22 cellular contexts compared by ENCODE assay signal in genomic region chr9:115069302-115069701, GRCh38. TPM values are rescaled to one million over a fixed set of nuclear protein-coding genes. Genes with fewer than 3 reads are reported as not detected.
"Had no signal": no experiment of that assay in that cellular context is flagged by ENCODE, and none has a peak within 500 bp of the region (broad histone marks: within the 10 kb centered on the region; RNA-seq: fewer than 3 reads in every experiment).

No MANE protein-coding gene starts in this region.

- DNase-seq: dermis blood vessel endothelial cell; effector memory CD4-positive, alpha-beta T cell; esophagus squamous epithelium; foreskin melanocyte; hypothalamus; immature natural killer cell; islet precursor cell; kidney glomerular epithelial cell; left colon; left ventricle myocardium superior; lower lobe of right lung; naive B cell; pancreas; stimulated activated CD4-positive, alpha-beta T cell treated with anti-CD3 and anti-CD28 coated beads, Interleukin-2, amount 100 ng/mL, for 24 hours; stimulated activated CD4-positive, alpha-beta T cell treated with anti-CD3 and anti-CD28 coated beads, Interleukin-4, amount 100 ng/mL, for 24 hours; stimulated activated naive B cell treated with anti-CD40 and anti-IgM and Interleukin-4, amounts not matched to agents 10 μg/mL and 1 μg/mL and 100 μg/mL, for 72 hours had no signal

- H3K27ac ChIP-seq: coronary artery, lower lobe of right lung, neutrophil, pancreas, suprapubic skin had no signal

- H3K27me3 ChIP-seq: esophagus squamous epithelium, neutrophil, pancreas, suprapubic skin had no signal

- H3K9me3 ChIP-seq: esophagus squamous epithelium, lower lobe of right lung, neutrophil, pancreas, suprapubic skin had no signal

- ATAC-seq: left colon; left ventricle myocardium superior; lower lobe of right lung; natural killer cell treated with Interleukin-12 subunit alpha and Interleukin-12 subunit beta and Interleukin-15 and Interleukin-18, amount 100 ng/mL, for 72 hours; pancreas; sciatic nerve; stimulated activated naive B cell treated with anti-CD40 and anti-IgM and Interleukin-4, amounts not matched to agents 10 μg/mL and 1 μg/mL and 100 μg/mL, for 72 hours had no signal

- H3K4me3 ChIP-seq: coronary artery, esophagus squamous epithelium, lower lobe of right lung, pancreas, suprapubic skin had no signal

- FAIRE-seq: endothelial cell of umbilical vein, pancreas had no signal

- H3K36me3 ChIP-seq: lower lobe of right lung, neutrophil, pancreas, suprapubic skin had no signal

- H3K4me1 ChIP-seq: lower lobe of right lung, pancreas, suprapubic skin had no signal

RNA-seq across cellular contexts. Expression of gene TNC, which starts 48.7 kb away (rescaled TPM):
- polyA plus RNA-seq: endothelial cell of umbilical vein, immature natural killer cell had no signal
